ENCODE assay signal across 8 cellular contexts in genomic region chr11:68121067-68121899, GRCh38.
DNase-seq lines count a peak whose midpoint lies in the region; ATAC-seq and TF ChIP-seq lines count a peak whose summit lies in the region.

TSS of gene CHKA (minus strand) at chr11:68121388. CDS start at chr11:68121177, 211 bp downstream.

- in situ Hi-C loops in ACHN (cut with HindIII; ENCODE audit: low pct_ligation_motif_present, low pct_unique_long_range_greater_than_20kb, low sequenced_read_pairs) (no loop called here), T47D (cut with HindIII; ENCODE audit: low pct_unique_long_range_greater_than_20kb, low sequenced_read_pairs) (no loop called here)

- H3K4me1 ChIP-seq in iPS-20b (ENCODE audit: insufficient read depth, low read length), result peaks cover 35% of the 10 kb centered on the region

- peak within 1 kb of the TSS; percentile 85 for H3K9ac ChIP-seq in iPS-20b (ENCODE audit: low read depth, low read length)

- H3K9me3 ChIP-seq in WERI-Rb-1 (ENCODE audit: severe bottlenecking), result no peaks in the 10 kb centered on the region
- no peaks in the 10 kb centered on the region for H3K9me3 ChIP-seq in iPS-20b (ENCODE audit: insufficient read depth, low read depth, low read length)

- H3K27ac ChIP-seq in WERI-Rb-1, result peak within 1 kb of the TSS; percentile 88
- peak within 1 kb of the TSS; percentile 80 for H3K27ac ChIP-seq in iPS-20b (ENCODE audit: low read length)
- peak within 1 kb of the TSS; percentile 73 to 99 (median 86) for H3K27ac ChIP-seq in skin epidermis

- H3K36me3 ChIP-seq in WERI-Rb-1, result no peaks in the 10 kb centered on the region
- H3K36me3 ChIP-seq in iPS-20b (ENCODE audit: insufficient read depth, low read depth, low read length), result peaks cover 13% of the 10 kb centered on the region; the same call in 1 of the 2 replicates

- ATAC-seq in GM18867 (IDR thresholded peaks at IDR 0.05; ENCODE audit: unreplicated experiment), result peak; percentile 88
- ATAC-seq in HG03095 (IDR thresholded peaks at IDR 0.05; ENCODE audit: unreplicated experiment), result peak; percentile 76

- no peak for TF ChIP-seq CTCF in WERI-Rb-1 (IDR thresholded peaks at IDR 0.05; ENCODE audit: low read depth, low read length)

- DNase-seq in ACHN (peak; percentile 89), NCI-H2171 (lab: John Stamatoyannopoulos, UW) (peak; percentile 88), WERI-Rb-1 (peak; percentile 92), T47D (ENCODE audit: low read depth in 1 of 2, low spot score in 1 of 2) (peak; percentile 92 to 97)

- H3K4me3 ChIP-seq in WERI-Rb-1 (ENCODE audit: low read depth, low read length) (peak within 1 kb of the TSS; percentile 66), iPS-20b (ENCODE audit: low read length) (peak within 1 kb of the TSS; percentile 94), skin epidermis (peak within 1 kb of the TSS; percentile 43 to 63 (median 56))

- H3K27me3 ChIP-seq in WERI-Rb-1 (ENCODE audit: insufficient read depth, low read depth, severe bottlenecking) (no peaks in the 10 kb centered on the region), iPS-20b (ENCODE audit: insufficient read depth, low read length) (no peaks in the 10 kb centered on the region)

Comparison
In these comparisons a context has a peak if more than half of its experiments do, and no peak if none do; other contexts are left out.
1. Peak in every context shown above with its lines: DNase-seq, ATAC-seq, H3K4me3 ChIP-seq and H3K27ac ChIP-seq.